ENCODE assay signal across 1 cellular context in genomic region chr2:218020966-218021535, GRCh38.
TF ChIP-seq lines count a peak whose summit lies in the region.

No MANE protein-coding gene starts in this region.

TF ChIP-seq in H1, 55 proteins besides CTCF, POLR2A, EP300 and RAD21:
- TF ChIP-seq USF2 (IDR thresholded peaks at IDR 0.05; ENCODE audit: low read length): no peak
- no peak for TF ChIP-seq ASH2L (IDR thresholded peaks at IDR 0.05; ENCODE audit: low read length)
- TF ChIP-seq CEBPB (IDR thresholded peaks at IDR 0.05; ENCODE audit: low read depth, low read length): peak; percentile 76
